ENCODE assay signal across 1 cellular context in the genomic region with DNA sequence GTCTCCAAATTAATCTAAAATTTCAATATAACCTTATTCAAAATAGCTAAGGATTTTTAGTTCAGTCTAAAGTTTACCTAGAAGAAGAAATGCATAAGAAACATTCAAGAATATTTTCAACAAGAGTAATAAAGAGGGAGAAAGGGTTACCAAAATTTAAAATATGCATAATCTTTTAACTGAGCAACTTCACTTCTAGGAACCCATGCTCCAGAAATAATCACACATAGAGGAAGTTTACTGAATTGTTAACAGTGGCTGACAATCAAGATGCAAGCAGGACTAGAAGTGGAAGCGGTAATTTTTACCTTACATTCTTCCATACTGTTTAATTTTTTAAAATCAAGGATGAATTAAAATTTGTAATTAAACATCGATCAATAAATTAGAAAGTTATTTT.
TF ChIP-seq lines count a peak whose summit lies in the region.

No MANE protein-coding gene starts in this region.

TF ChIP-seq in HepG2, 621 proteins besides CTCF, POLR2A, EP300 and RAD21 (continued from another document):
- TF ChIP-seq, protein P1, sequence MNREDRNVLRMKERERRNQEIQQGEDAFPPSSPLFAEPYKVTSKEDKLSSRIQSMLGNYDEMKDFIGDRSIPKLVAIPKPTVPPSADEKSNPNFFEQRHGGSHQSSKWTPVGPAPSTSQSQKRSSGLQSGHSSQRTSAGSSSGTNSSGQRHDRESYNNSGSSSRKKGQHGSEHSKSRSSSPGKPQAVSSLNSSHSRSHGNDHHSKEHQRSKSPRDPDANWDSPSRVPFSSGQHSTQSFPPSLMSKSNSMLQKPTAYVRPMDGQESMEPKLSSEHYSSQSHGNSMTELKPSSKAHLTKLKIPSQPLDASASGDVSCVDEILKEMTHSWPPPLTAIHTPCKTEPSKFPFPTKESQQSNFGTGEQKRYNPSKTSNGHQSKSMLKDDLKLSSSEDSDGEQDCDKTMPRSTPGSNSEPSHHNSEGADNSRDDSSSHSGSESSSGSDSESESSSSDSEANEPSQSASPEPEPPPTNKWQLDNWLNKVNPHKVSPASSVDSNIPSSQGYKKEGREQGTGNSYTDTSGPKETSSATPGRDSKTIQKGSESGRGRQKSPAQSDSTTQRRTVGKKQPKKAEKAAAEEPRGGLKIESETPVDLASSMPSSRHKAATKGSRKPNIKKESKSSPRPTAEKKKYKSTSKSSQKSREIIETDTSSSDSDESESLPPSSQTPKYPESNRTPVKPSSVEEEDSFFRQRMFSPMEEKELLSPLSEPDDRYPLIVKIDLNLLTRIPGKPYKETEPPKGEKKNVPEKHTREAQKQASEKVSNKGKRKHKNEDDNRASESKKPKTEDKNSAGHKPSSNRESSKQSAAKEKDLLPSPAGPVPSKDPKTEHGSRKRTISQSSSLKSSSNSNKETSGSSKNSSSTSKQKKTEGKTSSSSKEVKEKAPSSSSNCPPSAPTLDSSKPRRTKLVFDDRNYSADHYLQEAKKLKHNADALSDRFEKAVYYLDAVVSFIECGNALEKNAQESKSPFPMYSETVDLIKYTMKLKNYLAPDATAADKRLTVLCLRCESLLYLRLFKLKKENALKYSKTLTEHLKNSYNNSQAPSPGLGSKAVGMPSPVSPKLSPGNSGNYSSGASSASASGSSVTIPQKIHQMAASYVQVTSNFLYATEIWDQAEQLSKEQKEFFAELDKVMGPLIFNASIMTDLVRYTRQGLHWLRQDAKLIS (CRISPR knock-in tag; IDR thresholded peaks at IDR 0.05): no peak
- TF ChIP-seq, protein P2, sequence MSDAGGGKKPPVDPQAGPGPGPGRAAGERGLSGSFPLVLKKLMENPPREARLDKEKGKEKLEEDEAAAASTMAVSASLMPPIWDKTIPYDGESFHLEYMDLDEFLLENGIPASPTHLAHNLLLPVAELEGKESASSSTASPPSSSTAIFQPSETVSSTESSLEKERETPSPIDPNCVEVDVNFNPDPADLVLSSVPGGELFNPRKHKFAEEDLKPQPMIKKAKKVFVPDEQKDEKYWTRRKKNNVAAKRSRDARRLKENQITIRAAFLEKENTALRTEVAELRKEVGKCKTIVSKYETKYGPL (CRISPR knock-in tag; IDR thresholded peaks at IDR 0.05): no peak
- TF ChIP-seq NR2F1 (CRISPR knock-in tag; IDR thresholded peaks at IDR 0.05) (no peak), CENPX (CRISPR knock-in tag; IDR thresholded peaks at IDR 0.05) (no peak), ZNF232 (CRISPR knock-in tag; IDR thresholded peaks at IDR 0.05; ENCODE audit: borderline replicate concordance) (no peak), SUZ12 (IDR thresholded peaks at IDR 0.05; ENCODE audit: low read depth, low read length) (no peak), NCOA5 (CRISPR knock-in tag; IDR thresholded peaks at IDR 0.05) (no peak), ZNF768 (CRISPR knock-in tag; IDR thresholded peaks at IDR 0.05) (no peak), ZZZ3 (CRISPR knock-in tag; IDR thresholded peaks at IDR 0.05; ENCODE audit: borderline replicate concordance) (no peak)
- TF ChIP-seq, protein P3, sequence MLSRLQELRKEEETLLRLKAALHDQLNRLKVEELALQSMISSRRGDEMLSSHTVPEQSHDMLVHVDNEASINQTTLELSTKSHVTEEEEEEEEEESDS (CRISPR knock-in tag; IDR thresholded peaks at IDR 0.05; ENCODE audit: borderline replicate concordance): no peak
TF ChIP-seq in HepG2: peak in this region for 0.
